7 cellular contexts compared by ENCODE assay signal in the genomic region with DNA sequence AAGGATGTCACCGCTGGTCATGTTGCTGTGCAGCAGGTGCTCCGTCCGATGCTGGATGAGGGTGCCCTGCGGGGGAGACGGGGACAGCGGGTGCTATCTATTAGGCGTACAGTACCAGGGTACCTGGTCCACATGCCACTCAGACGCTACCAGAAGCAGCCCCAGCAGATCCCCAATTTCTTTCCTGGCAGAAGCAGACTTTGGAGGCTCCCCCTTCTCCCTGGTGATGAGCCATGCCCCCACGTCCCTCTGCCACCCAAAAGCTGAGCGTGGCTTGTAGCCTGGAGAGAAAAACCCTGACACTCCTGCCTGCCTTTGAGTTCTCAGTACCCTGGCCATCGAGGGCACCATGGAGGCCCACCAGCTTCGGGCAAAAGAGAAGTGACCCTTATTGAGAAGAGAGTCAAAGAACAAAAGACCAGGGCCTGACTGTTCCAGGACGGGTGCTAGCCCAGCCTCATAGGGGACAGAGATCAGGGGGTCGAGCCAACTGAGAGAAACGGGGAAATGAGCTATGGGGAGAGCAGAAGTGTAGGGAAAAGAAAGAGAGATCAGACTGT.
"Had no signal": no experiment of that assay in that cellular context is flagged by ENCODE, and none has a peak within 500 bp of the region (broad histone marks: within the 10 kb centered on the region; RNA-seq: fewer than 3 reads in every experiment).

No MANE protein-coding gene starts in this region.

- ATAC-seq: HCT116 had no signal

- H3K4me3 Mint-ChIP-seq: HFFc6, IgD-negative memory B cell had no signal

- H3K4me1 Mint-ChIP-seq: IgD-negative memory B cell had no signal

- H3K36me3 Mint-ChIP-seq: IgD-negative memory B cell had no signal

- H3K4me3 ChIP-seq: HAP-1 had no signal

- H3K4me1 ChIP-seq: HAP-1 had no signal

- H3K27ac ChIP-seq: HL-60 had no signal

- H3K36me3 ChIP-seq: HAP-1 had no signal

- H3K27ac Mint-ChIP-seq: HFFc6, IgD-negative memory B cell had no signal

- H3K9me3 ChIP-seq: HAP-1 had no signal

- DNase-seq: GOT3, H7, HFFc6 had no signal
